8 cellular contexts compared by ENCODE assay signal in the genomic region with DNA sequence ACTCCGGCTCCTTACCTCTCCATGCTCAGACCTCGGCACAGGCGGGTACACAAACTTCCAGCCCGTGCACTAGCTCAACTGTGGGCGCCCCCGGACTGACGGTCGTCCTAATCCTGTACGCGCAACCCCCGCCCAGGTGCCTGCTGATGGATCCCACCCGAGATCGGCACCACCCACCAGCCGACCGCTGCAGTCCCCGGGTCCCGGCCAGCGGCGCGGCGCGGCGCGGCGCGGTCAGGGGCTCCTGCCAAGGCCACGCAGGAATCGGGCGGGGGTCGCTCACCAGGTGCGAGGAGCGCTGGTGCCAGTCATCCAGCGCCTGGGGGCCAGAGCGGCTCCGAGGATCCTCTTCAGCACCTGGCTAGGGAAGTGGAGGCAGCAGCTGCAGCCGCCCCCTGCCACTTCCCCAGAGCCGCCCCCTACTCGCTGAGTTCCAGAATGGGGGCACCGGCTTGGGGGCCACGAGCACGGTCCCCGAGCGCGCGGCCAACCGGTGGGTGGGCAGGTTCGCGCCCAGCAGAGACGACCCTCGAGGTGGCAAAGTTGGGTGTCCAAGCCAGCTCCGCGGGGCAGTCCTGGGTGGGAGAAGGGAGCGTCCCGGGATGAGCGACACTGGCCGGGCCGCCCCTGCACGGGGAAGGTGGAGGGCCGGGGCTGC. TPM values are rescaled to one million over a fixed set of nuclear protein-coding genes. Genes with fewer than 3 reads are reported as not detected.
A peak's percentile ranks its signal among the peaks of the same experiment; 100 is the strongest.
DNase-seq lines count a peak whose midpoint lies in the region; ATAC-seq lines count a peak whose summit lies in the region.

No MANE protein-coding gene starts in this region.

- H2AK5ac ChIP-seq in mesenchymal stem cell (ENCODE audit: low read length, severe bottlenecking) = no peak overlapping the region

- peaks cover 45% of the 10 kb centered on the region for H3K27me3 Mint-ChIP-seq in stimulated activated naive CD8-positive, alpha-beta T cell treated with anti-CD3 and anti-CD28 coated beads, Interleukin-15, amount 100 ng/mL, for 72 hours

- WGBS in mesenchymal stem cell = under 1% methylated on average over 43 of the region's 59 CpGs

- peak overlapping the region; percentile 50 for H2BK120ac ChIP-seq in mesenchymal stem cell (ENCODE audit: low read depth, low read length)

- H3K27ac ChIP-seq in cingulate gyrus (ENCODE audit: low read depth, low read length) (peak overlapping the region; percentile 60), mesenchymal stem cell (ENCODE audit: low read length, poor library complexity, severe bottlenecking) (no peak overlapping the region)

- peak overlapping the region; percentile 40 to 80 for H3K4ac ChIP-seq in mesenchymal stem cell (ENCODE audit: low read depth in 1 of 2, low read length in 2 of 2)

- H2BK15ac ChIP-seq in mesenchymal stem cell (ENCODE audit: low read depth, poor library complexity, severe bottlenecking) = peak overlapping the region; percentile 85

- H2AFZ ChIP-seq in mesenchymal stem cell (ENCODE audit: low read depth, low read length) = peak overlapping the region; percentile 92

- H3K4me3 ChIP-seq in mesenchymal stem cell (ENCODE audit: insufficient read depth in 1 of 2, low read depth in 1 of 2, low read length in 2 of 2) = peak overlapping the region; percentile 80 to 89

- peak overlapping the region in 1 of 2 experiments; percentile 67 for H2BK12ac ChIP-seq in mesenchymal stem cell (ENCODE audit: low read length in 2 of 2)

- no peak overlapping the region for H2BK5ac ChIP-seq in mesenchymal stem cell (ENCODE audit: low read depth, low read length, poor library complexity, severe bottlenecking)

- H3K4me2 ChIP-seq in mesenchymal stem cell (ENCODE audit: low read length, poor library complexity, severe bottlenecking) = peak overlapping the region; percentile 99

- H3K27ac Mint-ChIP-seq in stimulated activated naive CD8-positive, alpha-beta T cell treated with anti-CD3 and anti-CD28 coated beads, Interleukin-15, amount 100 ng/mL, for 72 hours = no peak overlapping the region

- peaks cover 6 to 18% of the 10 kb centered on the region in 2 experiments for H3K36me3 ChIP-seq in mesenchymal stem cell (ENCODE audit: control insufficient read depth in 1 of 2, insufficient read depth in 2 of 2, low read depth in 1 of 2, low read length in 2 of 2)

- peaks cover 10% of the 10 kb centered on the region for H3K79me1 ChIP-seq in mesenchymal stem cell (replicated peaks; ENCODE audit: low read length, poor library complexity, severe bottlenecking)

- no peak overlapping the region for H3K4me3 Mint-ChIP-seq in stimulated activated naive CD8-positive, alpha-beta T cell treated with anti-CD3 and anti-CD28 coated beads, Interleukin-15, amount 100 ng/mL, for 72 hours

- peak overlapping the region in 1 of 2 experiments; percentile 89 for H3K14ac ChIP-seq in mesenchymal stem cell (ENCODE audit: low read length in 2 of 2)

- H3K27me3 ChIP-seq in mesenchymal stem cell (ENCODE audit: control insufficient read depth in 1 of 2, insufficient read depth in 1 of 2, low read length in 2 of 2) = no peaks in the 10 kb centered on the region

- DNase-seq in stimulated activated naive CD8-positive, alpha-beta T cell treated with anti-CD3 and anti-CD28 coated beads, Interleukin-15, amount 100 ng/mL, for 72 hours = no peak
- DNase-seq in stimulated activated naive CD8-positive, alpha-beta T cell treated with anti-CD3 and anti-CD28 coated beads, Interleukin-15, Interleukin-2, amounts not matched to agents 100 U/mL and 50 U/mL, for 24 hours = no peak
- DNase-seq in mesenchymal stem cell = peak; percentile 17
- no peak for DNase-seq in HT-29 (ENCODE audit: low spot score)
- no peak for DNase-seq in activated effector memory CD4-positive, alpha-beta T cell treated with Interleukin-2 at 50 U/mL for 16 hours

- no peaks in the 10 kb centered on the region for H3K9me3 Mint-ChIP-seq in stimulated activated naive CD8-positive, alpha-beta T cell treated with anti-CD3 and anti-CD28 coated beads, Interleukin-15, amount 100 ng/mL, for 72 hours

- peak overlapping the region; percentile 65 for H4K91ac ChIP-seq in mesenchymal stem cell (ENCODE audit: low read length)

- peak overlapping the region; percentile 75 for H4K8ac ChIP-seq in mesenchymal stem cell (ENCODE audit: low read length)

- no peaks in the 10 kb centered on the region for H3K9me3 ChIP-seq in mesenchymal stem cell (ENCODE audit: control insufficient read depth, low read length)

- peak overlapping the region; percentile 84 to 96 for H3K18ac ChIP-seq in mesenchymal stem cell (ENCODE audit: low read depth in 1 of 2, low read length in 2 of 2)

- peaks cover 12% of the 10 kb centered on the region for H3K4me1 ChIP-seq in mesenchymal stem cell (ENCODE audit: control insufficient read depth, insufficient read depth, low read depth, low read length)

- H3K4me1 Mint-ChIP-seq in stimulated activated naive CD8-positive, alpha-beta T cell treated with anti-CD3 and anti-CD28 coated beads, Interleukin-15, amount 100 ng/mL, for 72 hours = no peaks in the 10 kb centered on the region

- H3K23ac ChIP-seq in mesenchymal stem cell (ENCODE audit: low read length in 2 of 2) = peak overlapping the region; percentile 86 to 98

- H3K9ac ChIP-seq in mesenchymal stem cell (ENCODE audit: low read length) = peak overlapping the region; percentile 93

- peak; percentile 26 for ATAC-seq in stimulated activated naive CD8-positive, alpha-beta T cell treated with anti-CD3 and anti-CD28 coated beads, Interleukin-15, amount 100 ng/mL, for 72 hours
- ATAC-seq in stimulated activated naive CD8-positive, alpha-beta T cell treated with anti-CD3 and anti-CD28 coated beads, Interleukin-15, Interleukin-2, amounts not matched to agents 100 U/mL and 50 U/mL, for 24 hours = no peak
- ATAC-seq in GM21526 (IDR thresholded peaks at IDR 0.05; ENCODE audit: low FRiP score, unreplicated experiment) = no peak
- ATAC-seq in GM21360 (IDR thresholded peaks at IDR 0.05; ENCODE audit: unreplicated experiment) = no peak

RNA-seq across cellular contexts. Expression of a gene that starts 0.4 kb away (rescaled TPM):
- 40.6 TPM for polyA plus RNA-seq in mesenchymal stem cell (2013, experiment 1 of 2)
- polyA plus RNA-seq in mesenchymal stem cell (2013, experiment 2 of 2) = 42.4 TPM
- total RNA-seq in HT-29 (2014; rRNA removed; shearing (Covaris generic)) = not detected in 2 replicates
